Comparison of ENCODE assay signal across 11 cellular contexts in genomic region chr10:49139000-49139865, GRCh38. TPM values are rescaled to one million over a fixed set of nuclear protein-coding genes. Genes with fewer than 3 reads are reported as not detected.
A peak's percentile ranks its signal among the peaks of the same experiment; 100 is the strongest.
DNase-seq lines count a peak whose midpoint lies in the region; ATAC-seq and TF ChIP-seq lines count a peak whose summit lies in the region.
"Had no signal": no experiment of that assay in that cellular context is flagged by ENCODE, and none has a peak within 500 bp of the region (broad histone marks: within the 10 kb centered on the region; RNA-seq: fewer than 3 reads in every experiment).

No MANE protein-coding gene starts in this region.

- ATAC-seq in sciatic nerve (peak; percentile 85), esophagus mucosa (no peak), HG03457 (IDR thresholded peaks at IDR 0.05; ENCODE audit: unreplicated experiment) (no peak)

- no peak overlapping the region for H2AFZ ChIP-seq in fibroblast of lung (ENCODE audit: low read length)

- no peak for TF ChIP-seq CTCF in fibroblast of lung (conservative IDR thresholded peaks at IDR 0.05 in 1 of 2, IDR thresholded peaks at IDR 0.05 in 1 of 2; ENCODE audit: low read depth in 1 of 2, low read length in 2 of 2)

- H3K79me2 ChIP-seq in fibroblast of lung (ENCODE audit: control insufficient read depth, insufficient read depth, low read length), result no peaks in the 10 kb centered on the region

- DNase-seq in ELR (ENCODE audit: low read depth) (peak; percentile 78), OCI-M1 (lab: John Stamatoyannopoulos, UW) (peak; percentile 55), fibroblast of lung (ENCODE audit: low read depth in 2 of 2) (peak; percentile 57 to 83), sciatic nerve (ENCODE audit: low spot score) (no peak), NCI-H1436 (lab: John Stamatoyannopoulos, UW) (no peak)
- DNase-seq in stimulated activated CD4-positive, alpha-beta T cell treated with anti-CD3 and anti-CD28 coated beads, Interleukin-4, amount 100 ng/mL, for 1 hour, result no peak
- DNase-seq: NCI-H187, SW 1271 had no signal

- H3K4me3 ChIP-seq in fibroblast of lung (replicated peaks in 1 of 4; ENCODE audit: control extremely low read depth in 1 of 4, insufficient read depth in 1 of 4, low read depth in 3 of 4, low read length in 4 of 4), result peak overlapping the region in 1 of 4 experiments; percentile 18

- peaks cover 27% of the 10 kb centered on the region for H3K4me1 ChIP-seq in fibroblast of lung (ENCODE audit: control insufficient read depth, extremely low read depth, insufficient read depth, low read length)

- H3K9ac ChIP-seq in fibroblast of lung (ENCODE audit: insufficient read depth, low read length), result peak overlapping the region; percentile 55

- peaks cover 6% of the 10 kb centered on the region for H3K27me3 ChIP-seq in fibroblast of lung (ENCODE audit: control insufficient read depth, insufficient read depth, low read length)

- no peaks in the 10 kb centered on the region for H3K36me3 ChIP-seq in fibroblast of lung (ENCODE audit: control insufficient read depth, insufficient read depth, low read length)

- no peaks in the 10 kb centered on the region for H3K9me3 ChIP-seq in fibroblast of lung (ENCODE audit: control insufficient read depth, insufficient read depth, low read depth, low read length)

- H3K4me2 ChIP-seq in fibroblast of lung (ENCODE audit: extremely low read depth, insufficient read depth, low read length), result peak overlapping the region; percentile 56

- peak overlapping the region; percentile 80 for H3K27ac ChIP-seq in fibroblast of lung (ENCODE audit: insufficient read depth, low read length)
- H3K27ac ChIP-seq: epithelial cell of prostate had no signal

- no peaks in the 10 kb centered on the region for H4K20me1 ChIP-seq in fibroblast of lung (ENCODE audit: control insufficient read depth, extremely low read depth, insufficient read depth, low read length)

- intact Hi-C loops in sciatic nerve (cut with DNase I), result no loop called here

RNA-seq across cellular contexts. Expression of gene FAM170B, which starts 5.4 kb away (rescaled TPM):
- total RNA-seq in fibroblast of lung (not detected in 2 replicates), sciatic nerve (not detected), esophagus mucosa (not detected)
- not detected in 2 replicates for polyA plus RNA-seq in fibroblast of lung
- polyA plus RNA-seq in fibroblast of lung (2012), result not detected in 2 replicates
- not detected in 2 replicates for polyA minus RNA-seq in fibroblast of lung (ENCODE audit: low replicate concordance)

RNA-seq across cellular contexts. Expression of gene VSTM4, which starts 23.9 kb away (rescaled TPM):
- total RNA-seq in fibroblast of lung (4.4 and 8.1 TPM in 2 replicates), sciatic nerve (16.4 TPM), esophagus mucosa (0.68 TPM)
- 4.5 and 27.9 TPM in 2 replicates for polyA plus RNA-seq in fibroblast of lung
- polyA plus RNA-seq in fibroblast of lung (2012), result 4.1 and 25.2 TPM in 2 replicates
- 3.7 and 19.5 TPM in 2 replicates for polyA minus RNA-seq in fibroblast of lung (ENCODE audit: low replicate concordance)

RNA-seq across cellular contexts. Expression of gene TMEM273, which starts 49.0 kb away (rescaled TPM):
- 0.26 TPM in 1 of 2 replicates, not detected in the other for total RNA-seq in fibroblast of lung
- 0.18 TPM in 1 of 2 replicates, not detected in the other for polyA plus RNA-seq in fibroblast of lung
- polyA plus RNA-seq in fibroblast of lung (2012), result 0.06 TPM in 1 of 2 replicates, not detected in the other
- polyA minus RNA-seq in fibroblast of lung (ENCODE audit: low replicate concordance), result not detected in 2 replicates
- total RNA-seq in sciatic nerve, result 35.1 TPM
- total RNA-seq in esophagus mucosa, result 3.8 TPM

Comparison
In these comparisons a context has a peak if more than half of its experiments do, and no peak if none do; other contexts are left out.
1. DNase-seq: peak in ELR (single experiment), OCI-M1 (single experiment) and fibroblast of lung (2 of 2); none in sciatic nerve (single experiment), NCI-H1436 (single experiment) and stimulated activated CD4-positive, alpha-beta T cell treated with anti-CD3 and anti-CD28 coated beads, Interleukin-4, amount 100 ng/mL, for 1 hour (single experiment).